ENCODE assay signal across 8 cellular contexts in the genomic region with DNA sequence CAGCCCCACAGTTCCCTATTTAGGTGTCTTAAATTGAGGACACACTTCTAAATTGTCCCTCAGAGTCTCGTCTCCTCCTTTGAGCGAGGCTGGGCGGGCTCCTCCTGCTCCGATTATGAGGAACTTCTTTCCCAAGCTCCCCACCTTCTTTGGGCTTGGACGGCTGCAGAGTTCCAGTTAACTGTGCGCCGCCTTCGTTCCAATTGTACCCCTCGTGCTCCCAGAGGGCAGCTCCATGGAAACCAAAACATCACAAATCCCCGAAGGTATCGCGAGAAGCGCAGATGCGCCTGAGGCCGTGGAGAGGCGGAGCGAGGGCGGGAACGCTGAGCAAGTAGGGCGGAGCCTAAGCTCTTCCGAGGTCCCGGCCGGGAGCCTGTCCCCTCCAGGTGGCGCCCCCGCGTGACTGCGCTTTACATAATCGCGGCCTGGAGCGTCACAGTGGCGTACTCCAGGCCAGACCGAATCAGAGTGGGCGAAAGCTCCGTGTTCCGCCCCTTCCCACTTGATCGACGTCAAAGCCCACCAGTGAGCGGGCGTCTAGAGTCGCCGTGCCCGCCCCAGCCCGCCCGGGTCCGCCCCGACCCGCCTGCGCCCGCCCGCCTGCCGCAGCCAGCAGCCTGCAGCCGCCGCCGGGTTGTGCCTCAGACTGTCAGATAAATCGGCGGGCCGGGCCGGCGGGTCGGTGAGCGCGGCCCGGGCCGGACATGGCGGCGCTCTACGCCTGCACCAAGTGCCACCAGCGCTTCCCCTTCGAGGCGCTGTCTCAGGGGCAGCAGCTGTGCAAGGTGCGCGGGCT. TPM values are rescaled to one million over a fixed set of nuclear protein-coding genes. Genes with fewer than 3 reads are reported as not detected.
DNase-seq lines count a peak whose midpoint lies in the region; FAIRE-seq and TF ChIP-seq lines count a peak whose summit lies in the region.

A gene (plus strand): TSS at position 588 of the 799 bp plus-strand sequence. CDS start 120 bp downstream, at position 708.

- H3K23ac ChIP-seq in neuronal stem cell (ENCODE audit: low read depth, low read length, poor library complexity), result peak within 1 kb of the TSS; percentile 80

- no peak within 1 kb of the TSS for H4K8ac ChIP-seq in neuronal stem cell (ENCODE audit: low read depth, low read length)

- no peaks in the 10 kb centered on the region for H3K9me3 ChIP-seq in neuronal stem cell (replicated peaks in 1 of 2; ENCODE audit: control insufficient read depth in 2 of 2, insufficient read depth in 1 of 2, low read depth in 1 of 2, low read length in 2 of 2)

- H3K36me3 ChIP-seq in GM06990 (ENCODE audit: control insufficient read depth, insufficient read depth, low read length) (no peaks in the 10 kb centered on the region; the same call in 1 of the 2 replicates), neuronal stem cell (replicated peaks in 1 of 2; ENCODE audit: control insufficient read depth in 2 of 2, insufficient read depth in 2 of 2, low read length in 2 of 2) (peaks cover 1 to 23% of the 10 kb centered on the region in 2 donors)

- H3K36me3 Mint-ChIP-seq in activated naive CD4-positive, alpha-beta T cell treated with anti-CD3 and anti-CD28 coated beads for 36 hours (ENCODE audit: low read depth), result peaks cover 4% of the 10 kb centered on the region

- TF ChIP-seq CTCF in GM06990 (IDR thresholded peaks at IDR 0.05; ENCODE audit: insufficient read depth, low read length, poor library complexity, severe bottlenecking) (peak; percentile 58), HFF-Myc (IDR thresholded peaks at IDR 0.05; ENCODE audit: low read depth, low read length, missing control alignments) (peak; percentile 54), subcutaneous adipose tissue (IDR thresholded peaks at IDR 0.05; ENCODE audit: low read depth) (no peak)

- H3K4me3 ChIP-seq in GM06990 (replicated peaks; ENCODE audit: low read depth, low read length), result peak within 1 kb of the TSS; percentile 87
- peak within 1 kb of the TSS; percentile 81 for H3K4me3 ChIP-seq in HFF-Myc (replicated peaks; ENCODE audit: low read depth, low read length)
- peak within 1 kb of the TSS; percentile 78 to 88 for H3K4me3 ChIP-seq in neuronal stem cell (ENCODE audit: low read length in 2 of 2)

- DNase-seq in GM06990 (ENCODE audit: extremely low read depth, insufficient read length), result peak; percentile 100
- DNase-seq in HFF-Myc (ENCODE audit: extremely low read depth, low read depth), result peak; percentile 98
- DNase-seq in MV-4-11 (lab: John Stamatoyannopoulos, UW), result peak; percentile 99
- peak; percentile 98 for DNase-seq in SK-MEL-5 (ENCODE audit: low read depth, low spot score)
- peak; percentile 100 for DNase-seq in activated naive CD4-positive, alpha-beta T cell treated with anti-CD3 and anti-CD28 coated beads for 36 hours
- DNase-seq in frontal cortex (ENCODE audit: low spot score in 2 of 2), result peak; percentile 99
- DNase-seq in neuronal stem cell (ENCODE audit: low spot score), result peak; percentile 100

- H2BK15ac ChIP-seq in neuronal stem cell (ENCODE audit: low read length), result peak within 1 kb of the TSS; percentile 28

- no peak within 1 kb of the TSS for H4K91ac ChIP-seq in neuronal stem cell (ENCODE audit: low read depth, low read length, poor library complexity)

- peak within 1 kb of the TSS; percentile 80 for H3K27ac Mint-ChIP-seq in activated naive CD4-positive, alpha-beta T cell treated with anti-CD3 and anti-CD28 coated beads for 36 hours

- intact Hi-C loops in activated naive CD4-positive, alpha-beta T cell treated with anti-CD3 and anti-CD28 coated beads for 36 hours (cut with micrococcal nuclease), result loop anchor here (1.0 kb wide), 3 partner anchors 48 to 105 kb away; a partner anchor contains a TSS

- CTCF ChIA-PET in activated naive CD4-positive, alpha-beta T cell treated with anti-CD3 and anti-CD28 coated beads for 36 hours (lab: Charles Lee), result interaction anchor here (0.6 to 2.2 kb wide), 9 partner anchors 27 to 118 kb away, joined by 3 to 8 read pairs (median 3); a partner anchor contains a TSS

- no peaks in the 10 kb centered on the region for H3K9me3 Mint-ChIP-seq in activated naive CD4-positive, alpha-beta T cell treated with anti-CD3 and anti-CD28 coated beads for 36 hours

- no peak within 1 kb of the TSS for H2BK12ac ChIP-seq in neuronal stem cell (ENCODE audit: low read length)

- peak within 1 kb of the TSS; percentile 81 for H3K9ac ChIP-seq in neuronal stem cell (ENCODE audit: low read depth, low read length, poor library complexity)

- peak within 1 kb of the TSS; percentile 84 for H3K27ac ChIP-seq in neuronal stem cell (replicated peaks; ENCODE audit: low read length)

- peak within 1 kb of the TSS; percentile 74 for H3K4me2 ChIP-seq in neuronal stem cell (ENCODE audit: insufficient read depth, low read length, poor library complexity, severe bottlenecking)

- peak within 1 kb of the TSS; percentile 95 for H3K18ac ChIP-seq in neuronal stem cell (ENCODE audit: low read length)

- peaks cover 7 to 13% of the 10 kb centered on the region in 2 donors for H3K4me1 ChIP-seq in neuronal stem cell (ENCODE audit: control insufficient read depth in 2 of 2, insufficient read depth in 1 of 2, low read depth in 1 of 2, low read length in 2 of 2)

- no peaks in the 10 kb centered on the region for H3K27me3 Mint-ChIP-seq in activated naive CD4-positive, alpha-beta T cell treated with anti-CD3 and anti-CD28 coated beads for 36 hours (ENCODE audit: low read depth)

- peak within 1 kb of the TSS; percentile 68 for H2AK5ac ChIP-seq in neuronal stem cell (ENCODE audit: low read depth, low read length)

- peak within 1 kb of the TSS; percentile 94 for H2AFZ ChIP-seq in neuronal stem cell (ENCODE audit: low read length)

- peak within 1 kb of the TSS; percentile 56 for H3K14ac ChIP-seq in neuronal stem cell (ENCODE audit: low read length)

- in situ Hi-C loops in SK-MEL-5 (cut with HindIII; ENCODE audit: low pct_unique_long_range_greater_than_20kb, low sequenced_read_pairs), result no loop called here

- H3K4ac ChIP-seq in neuronal stem cell (ENCODE audit: low read length), result no peak within 1 kb of the TSS

- H3K27me3 ChIP-seq in GM06990 (replicated peaks; ENCODE audit: control insufficient read depth, insufficient read depth, low read length) (no peaks in the 10 kb centered on the region), neuronal stem cell (ENCODE audit: control insufficient read depth in 3 of 3, insufficient read depth in 3 of 3, low read depth in 1 of 3, low read length in 3 of 3) (no peaks in the 10 kb centered on the region)

- peak; percentile 72 for FAIRE-seq in frontal cortex (lab: Jason Lieb, UNC)

- no peak within 1 kb of the TSS for H2BK5ac ChIP-seq in neuronal stem cell (ENCODE audit: low read length)

- no peaks in the 10 kb centered on the region for H3K79me1 ChIP-seq in neuronal stem cell (ENCODE audit: low read depth, low read length)

- no CpG with 5 or more reads among the region's 72 CpGs for WGBS in neuronal stem cell (ENCODE audit: extremely low coverage in 2 of 2, insufficient read length in 2 of 2, insufficient replicate concordance in 1 of 2), 2 donors

- peaks cover 12% of the 10 kb centered on the region for H3K4me1 Mint-ChIP-seq in activated naive CD4-positive, alpha-beta T cell treated with anti-CD3 and anti-CD28 coated beads for 36 hours (ENCODE audit: low read depth)

- H3K4me3 Mint-ChIP-seq in activated naive CD4-positive, alpha-beta T cell treated with anti-CD3 and anti-CD28 coated beads for 36 hours, result peak within 1 kb of the TSS; percentile 86

- no peak within 1 kb of the TSS for H2BK120ac ChIP-seq in neuronal stem cell (ENCODE audit: low read depth, low read length)

RNA-seq across cellular contexts. Expression of the gene that starts here (rescaled TPM):
- 9.8 and 10.1 TPM in 2 replicates for total RNA-seq in SK-MEL-5 (2014; rRNA removed; shearing (Covaris generic))
- polyA plus RNA-seq in SK-MEL-5 (2015; cell fraction: cytosol; rRNA removed), result 3.2 and 6.3 TPM in 2 replicates
- 16.6 and 21.7 TPM in 2 replicates for polyA plus RNA-seq in SK-MEL-5 (2015; cell fraction: nucleus; rRNA removed)
- total RNA-seq in activated naive CD4-positive, alpha-beta T cell treated with anti-CD3 and anti-CD28 coated beads for 36 hours, result 1 to 10 TPM; 8.4 to 9.7 TPM
- total RNA-seq in frontal cortex (20.0 TPM), subcutaneous adipose tissue (10 to 100 TPM; 19.4 to 37.9 (median 23.3) TPM)
- 9.6 TPM for polyA plus RNA-seq in neuronal stem cell (2013, experiment 1 of 2)
- polyA plus RNA-seq in neuronal stem cell (2013, experiment 2 of 2), result 10.6 TPM

Comparison
In these comparisons a context has a peak if more than half of its experiments do, and no peak if none do; other contexts are left out.
1. Peak in every context shown above with its lines: DNase-seq, H3K4me3 ChIP-seq and H3K27ac ChIP-seq.